Comparison of ENCODE assay signal across 1 cellular context in the genomic region with DNA sequence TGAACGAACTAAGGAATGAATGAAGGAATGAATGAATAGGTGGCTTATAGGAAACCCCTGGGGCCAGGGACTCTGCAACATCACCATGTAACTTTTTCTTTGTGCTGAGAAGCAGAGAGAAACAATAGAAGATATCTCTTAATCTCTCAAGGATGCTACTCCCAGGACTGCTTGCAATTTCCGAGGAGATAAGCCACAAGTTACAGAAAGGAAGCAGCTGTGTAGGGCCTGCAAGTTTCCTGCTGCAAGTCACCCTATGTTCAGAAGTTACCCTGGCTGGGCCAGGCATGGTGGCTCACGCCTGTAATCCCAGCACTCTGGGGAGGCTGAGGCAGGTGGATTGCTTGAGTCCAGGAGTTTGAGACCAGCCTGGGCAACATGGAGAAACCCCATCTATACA.
A peak's percentile ranks its signal among the peaks of the same experiment; 100 is the strongest.
TF ChIP-seq lines count a peak whose summit lies in the region.

No MANE protein-coding gene starts in this region.

TF ChIP-seq in K562, 482 proteins besides CTCF, POLR2A, EP300 and RAD21 (continued from another document and continues in another):
- TF ChIP-seq ZNF592 (IDR thresholded peaks at IDR 0.05), result peak; percentile 57; the same call in 1 of the 2 replicates
- TF ChIP-seq CBX3 (IDR thresholded peaks at IDR 0.05; ENCODE audit: borderline replicate concordance in 1 of 2, low read length in 2 of 2), result no peak
- peak; percentile 62 for TF ChIP-seq TCF3 (CRISPR knock-in tag; IDR thresholded peaks at IDR 0.05)
- TF ChIP-seq, protein P1, sequence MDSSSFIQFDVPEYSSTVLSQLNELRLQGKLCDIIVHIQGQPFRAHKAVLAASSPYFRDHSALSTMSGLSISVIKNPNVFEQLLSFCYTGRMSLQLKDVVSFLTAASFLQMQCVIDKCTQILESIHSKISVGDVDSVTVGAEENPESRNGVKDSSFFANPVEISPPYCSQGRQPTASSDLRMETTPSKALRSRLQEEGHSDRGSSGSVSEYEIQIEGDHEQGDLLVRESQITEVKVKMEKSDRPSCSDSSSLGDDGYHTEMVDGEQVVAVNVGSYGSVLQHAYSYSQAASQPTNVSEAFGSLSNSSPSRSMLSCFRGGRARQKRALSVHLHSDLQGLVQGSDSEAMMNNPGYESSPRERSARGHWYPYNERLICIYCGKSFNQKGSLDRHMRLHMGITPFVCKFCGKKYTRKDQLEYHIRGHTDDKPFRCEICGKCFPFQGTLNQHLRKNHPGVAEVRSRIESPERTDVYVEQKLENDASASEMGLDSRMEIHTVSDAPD (CRISPR knock-in tag; IDR thresholded peaks at IDR 0.05), result no peak
- TF ChIP-seq ZNF431 (CRISPR knock-in tag; IDR thresholded peaks at IDR 0.05), result no peak
- TF ChIP-seq ZNF583 (CRISPR knock-in tag; IDR thresholded peaks at IDR 0.05), result no peak
- TF ChIP-seq HDAC2 (IDR thresholded peaks at IDR 0.05), result peak; percentile 33; the same call in 1 of the 2 replicates
- no peak for TF ChIP-seq HOMEZ (CRISPR knock-in tag; IDR thresholded peaks at IDR 0.05)
- TF ChIP-seq RCOR1 (IDR thresholded peaks at IDR 0.05; ENCODE audit: borderline replicate concordance in 1 of 2, low read depth in 2 of 2, low read length in 2 of 2), result peak in 1 of 2 experiments; percentile 77; a peak in 2 of 4 replicates
- 0 out of 2 replicates have a peak, but pooled peaks have one; percentile 44 for TF ChIP-seq GATAD2A (IDR thresholded peaks at IDR 0.05)
- peak; percentile 49; the same call in 1 of the 2 replicates for TF ChIP-seq ZNF311 (CRISPR knock-in tag; IDR thresholded peaks at IDR 0.05)
- TF ChIP-seq ZNF224 (CRISPR knock-in tag; IDR thresholded peaks at IDR 0.05), result no peak
- TF ChIP-seq ZNF124 (CRISPR knock-in tag; IDR thresholded peaks at IDR 0.05), result no peak
- no peak for TF ChIP-seq ZFPM2 (CRISPR knock-in tag; IDR thresholded peaks at IDR 0.05)
- TF ChIP-seq ATF1 (CRISPR knock-in tag; IDR thresholded peaks at IDR 0.05), result no peak
- no peak for TF ChIP-seq ATF1 (tag; IDR thresholded peaks at IDR 0.05)
- 0 out of 2 replicates have a peak, but pooled peaks have one; percentile 21 for TF ChIP-seq ZNF766 (CRISPR knock-in tag; conservative IDR thresholded peaks at IDR 0.05)
- peak; percentile 42; the same call in 1 of the 2 replicates for TF ChIP-seq KLF16 (IDR thresholded peaks at IDR 0.05)
- no peak for TF ChIP-seq NRF1 (conservative IDR thresholded peaks at IDR 0.05 in 1 of 2, IDR thresholded peaks at IDR 0.05 in 1 of 2)
- no peak for TF ChIP-seq IFI16 (CRISPR knock-in tag; IDR thresholded peaks at IDR 0.05)
- TF ChIP-seq E2F8 (IDR thresholded peaks at IDR 0.05; ENCODE audit: low read depth, partially characterized antibody), result no peak
- TF ChIP-seq SP2 (IDR thresholded peaks at IDR 0.05; ENCODE audit: extremely low read depth, low read depth, low read length, poor library complexity, severe bottlenecking), result no peak
- no peak for TF ChIP-seq ZNF23 (CRISPR knock-in tag; IDR thresholded peaks at IDR 0.05)
- no peak for TF ChIP-seq LCOR (CRISPR knock-in tag; IDR thresholded peaks at IDR 0.05)
- no peak for TF ChIP-seq KHSRP (IDR thresholded peaks at IDR 0.05)
- no peak for TF ChIP-seq NONO (IDR thresholded peaks at IDR 0.05; ENCODE audit: low read depth in 2 of 2, low read length in 1 of 2)
- no peak for TF ChIP-seq ZNF717 (CRISPR knock-in tag; IDR thresholded peaks at IDR 0.05)
- peak; percentile 68 for TF ChIP-seq ETV1 (tag; conservative IDR thresholded peaks at IDR 0.05; ENCODE audit: low read depth)
- TF ChIP-seq ZKSCAN8 (CRISPR knock-in tag; IDR thresholded peaks at IDR 0.05), result no peak
- no peak for TF ChIP-seq SAFB (IDR thresholded peaks at IDR 0.05; ENCODE audit: borderline replicate concordance, low read depth, low read length)
- no peak for TF ChIP-seq PYGO2 (tag; IDR thresholded peaks at IDR 0.05)
- no peak for TF ChIP-seq CEBPZ (IDR thresholded peaks at IDR 0.05; ENCODE audit: borderline replicate concordance, low read depth, low read length)
- peak; percentile 77 for TF ChIP-seq CBFA2T3 (IDR thresholded peaks at IDR 0.05)
- no peak for TF ChIP-seq SMAD1 (IDR thresholded peaks at IDR 0.05; ENCODE audit: low read depth, low read length, partially characterized antibody)
- TF ChIP-seq HNRNPUL1 (IDR thresholded peaks at IDR 0.05; ENCODE audit: low read length), result no peak
- TF ChIP-seq MTA1 (IDR thresholded peaks at IDR 0.05; ENCODE audit: borderline replicate concordance), result no peak
- TF ChIP-seq THAP12 (CRISPR knock-in tag; IDR thresholded peaks at IDR 0.05), result no peak
- no peak for TF ChIP-seq SIN3A (IDR thresholded peaks at IDR 0.05; ENCODE audit: borderline replicate concordance in 2 of 2, control insufficient read depth in 1 of 2, low read depth in 2 of 2, low read length in 2 of 2)
- TF ChIP-seq NFXL1 (CRISPR knock-in tag; IDR thresholded peaks at IDR 0.05), result no peak
- TF ChIP-seq ZNF165 (CRISPR knock-in tag; IDR thresholded peaks at IDR 0.05; ENCODE audit: borderline replicate concordance), result no peak
- TF ChIP-seq ZNF512 (tag; IDR thresholded peaks at IDR 0.05), result no peak
- TF ChIP-seq NELFE (IDR thresholded peaks at IDR 0.05; ENCODE audit: insufficient read depth, insufficient read length), result no peak
